ENCODE assay signal across 10 cellular contexts in genomic region chr16:5480796-5481195, GRCh38.
"Had no signal": no experiment of that assay in that cellular context is flagged by ENCODE, and none has a peak within 500 bp of the region (broad histone marks: within the 10 kb centered on the region; RNA-seq: fewer than 3 reads in every experiment).

No MANE protein-coding gene starts in this region.

- ATAC-seq: HCT116 had no signal

- H3K4me2 ChIP-seq: GM23338 had no signal

- FAIRE-seq: H54 had no signal

- H3K36me3 ChIP-seq: HAP-1 had no signal

- H3K4me1 ChIP-seq: HAP-1 had no signal

- H3K9me3 ChIP-seq: HAP-1 had no signal

- DNase-seq: GM23248, GOT3, H7, H9, HCEC 1CT, HFFc6 had no signal

- H3K9ac ChIP-seq: GM23248 had no signal

- H2AFZ ChIP-seq: GM23248, GM23338 had no signal

- H3K4me3 ChIP-seq: GM23248, GM23338, HAP-1 had no signal

- H3K27ac ChIP-seq: GM23248 had no signal
